Comparison of ENCODE assay signal across 27 cellular contexts in the genomic region with DNA sequence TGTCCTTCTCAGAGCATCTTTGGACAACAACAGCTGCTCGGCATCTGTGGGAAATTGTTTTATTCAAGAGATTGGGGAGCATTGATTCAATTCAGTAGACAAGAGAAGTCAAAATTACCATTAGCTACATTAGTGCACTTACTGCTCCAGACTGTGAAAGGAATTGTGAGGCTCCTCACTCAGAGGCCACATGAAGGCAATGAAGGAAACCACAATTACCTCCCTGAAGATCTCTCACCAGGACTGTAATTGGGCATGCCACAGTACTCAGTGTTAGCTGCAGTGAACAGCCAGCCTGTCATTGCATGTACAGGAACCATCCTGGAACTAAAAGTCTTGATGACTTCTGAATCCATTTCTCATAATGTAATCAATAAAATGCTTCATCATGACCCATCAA.
"Had no signal": no experiment of that assay in that cellular context is flagged by ENCODE, and none has a peak within 500 bp of the region (broad histone marks: within the 10 kb centered on the region; RNA-seq: fewer than 3 reads in every experiment).

No MANE protein-coding gene starts in this region.

- FAIRE-seq: endometrium had no signal

- DNase-seq: activated CD4-positive, alpha-beta memory T cell treated with anti-CD3 and anti-CD28 coated beads, Interleukin-2, amount 10 ng/mL, durations not matched to agents 7 days and 5 days; activated CD4-positive, alpha-beta T cell treated with anti-CD3 and anti-CD28 coated beads for 48 hours; activated CD4-positive, CD25-positive, alpha-beta regulatory T cell; activated naive CD4-positive, alpha-beta T cell; amygdala; body of pancreas; effector CD4-positive, alpha-beta T cell; kidney glomerular epithelial cell; left lung; naive thymus-derived CD4-positive, alpha-beta T cell; ovary; psoas muscle; right cardiac atrium; stimulated activated CD4-positive, alpha-beta T cell treated with anti-CD3 and anti-CD28 coated beads, Interleukin-12 subunit alpha, Interleukin-12 subunit beta, amount 100 ng/mL, for 4 hours; stimulated activated CD4-positive, alpha-beta T cell treated with anti-CD3 and anti-CD28 coated beads, Interleukin-1b, Interleukin-23, amount 100 ng/mL, for 48 hours; stomach; T1000 had no signal

- ATAC-seq: body of pancreas; left lung; naive thymus-derived CD4-positive, alpha-beta T cell; psoas muscle; right cardiac atrium; SK-N-SH treated with all-trans-retinoic acid at 6 μM for 48 hours had no signal

- H3K4me1 ChIP-seq: body of pancreas, left lung, psoas muscle, stomach, suprapubic skin, tibial nerve had no signal

- H3K27ac Mint-ChIP-seq: activated CD4-positive, alpha-beta memory T cell treated with anti-CD3 and anti-CD28 coated beads, Interleukin-2, amount 10 ng/mL, durations not matched to agents 7 days and 5 days; activated naive CD8-positive, alpha-beta T cell; activated T-helper 2 cell treated with anti-CD3 and anti-CD28 coated beads, Interferon-gamma antibody, Interleukin-2, Interleukin-4, amounts not matched to agents 10 μg/mL and 5 μg/mL and 100 μg/mL, durations not matched to agents 14 hours and 24 hours and 36 hours; dendritic cell treated with granulocyte-macrophage colony-stimulating factor and Interleukin-4, amounts not matched to agents 40 ng/mL and 50 ng/mL, for 4 days; naive thymus-derived CD4-positive, alpha-beta T cell had no signal

- H3K9me3 ChIP-seq: body of pancreas, left lung, neutrophil, ovary, psoas muscle, stomach, suprapubic skin, tibial nerve had no signal

- H3K27me3 Mint-ChIP-seq: activated CD4-positive, alpha-beta memory T cell treated with anti-CD3 and anti-CD28 coated beads, Interleukin-2, amount 10 ng/mL, durations not matched to agents 7 days and 5 days; activated naive CD8-positive, alpha-beta T cell; dendritic cell treated with granulocyte-macrophage colony-stimulating factor and Interleukin-4, amounts not matched to agents 40 ng/mL and 50 ng/mL, for 4 days; naive thymus-derived CD4-positive, alpha-beta T cell had no signal

- H3K4me3 ChIP-seq: body of pancreas, cardiac muscle cell, left lung, lung, ovary, psoas muscle, stomach, suprapubic skin, tibial nerve had no signal

- H3K9me3 Mint-ChIP-seq: activated CD4-positive, alpha-beta memory T cell treated with anti-CD3 and anti-CD28 coated beads, Interleukin-2, amount 10 ng/mL, durations not matched to agents 7 days and 5 days; activated T-helper 2 cell treated with anti-CD3 and anti-CD28 coated beads, Interferon-gamma antibody, Interleukin-2, Interleukin-4, amounts not matched to agents 10 μg/mL and 5 μg/mL and 100 μg/mL, durations not matched to agents 14 hours and 24 hours and 36 hours; dendritic cell treated with granulocyte-macrophage colony-stimulating factor and Interleukin-4, amounts not matched to agents 40 ng/mL and 50 ng/mL, for 4 days had no signal

- H3K27ac ChIP-seq: body of pancreas, cardiac muscle cell, left lung, neutrophil, ovary, psoas muscle, stomach, suprapubic skin, tibial nerve had no signal

- H3K27me3 ChIP-seq: body of pancreas, cardiac muscle cell, left lung, neutrophil, ovary, stomach, suprapubic skin, tibial nerve had no signal

- H3K4me3 Mint-ChIP-seq: activated CD4-positive, alpha-beta memory T cell treated with anti-CD3 and anti-CD28 coated beads, Interleukin-2, amount 10 ng/mL, durations not matched to agents 7 days and 5 days; activated naive CD8-positive, alpha-beta T cell; dendritic cell treated with granulocyte-macrophage colony-stimulating factor and Interleukin-4, amounts not matched to agents 40 ng/mL and 50 ng/mL, for 4 days; naive thymus-derived CD4-positive, alpha-beta T cell had no signal

- H3K36me3 ChIP-seq: cardiac muscle cell, left lung, neutrophil, ovary, suprapubic skin had no signal
